In the genomic region with DNA sequence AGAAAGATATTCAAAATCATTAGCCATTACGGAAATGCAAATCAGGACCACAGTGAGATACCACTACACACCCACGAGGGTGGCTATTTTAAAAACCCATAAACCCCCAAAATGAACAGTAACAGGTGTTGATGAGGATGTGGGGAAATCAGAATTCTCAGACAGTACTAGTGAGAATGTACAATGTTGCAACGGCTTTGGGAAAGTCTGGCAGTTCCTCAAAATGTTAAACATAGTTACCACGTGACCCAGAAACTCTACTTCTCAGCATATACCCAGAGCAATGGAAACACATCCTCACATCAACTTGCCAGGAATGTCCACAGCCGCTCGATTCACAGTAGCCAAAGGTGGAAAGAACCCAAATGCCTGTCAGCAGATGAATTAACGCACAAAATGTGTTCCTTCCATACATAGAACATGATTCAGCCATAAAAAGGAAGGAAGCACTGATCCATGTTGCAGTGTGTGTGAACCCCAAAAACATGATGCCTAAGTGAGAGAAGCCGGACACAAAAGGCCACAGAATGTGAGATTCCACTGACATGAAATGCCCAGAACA, we compare ENCODE assay signal across 9 cellular contexts. TPM values are rescaled to one million over a fixed set of nuclear protein-coding genes. Genes with fewer than 3 reads are reported as not detected.
A peak's percentile ranks its signal among the peaks of the same experiment; 100 is the strongest.
DNase-seq lines count a peak whose midpoint lies in the region; ATAC-seq and TF ChIP-seq lines count a peak whose summit lies in the region.
"Had no signal": no experiment of that assay in that cellular context is flagged by ENCODE, and none has a peak within 500 bp of the region (broad histone marks: within the 10 kb centered on the region; RNA-seq: fewer than 3 reads in every experiment).

No MANE protein-coding gene starts in this region.

- ATAC-seq in Right ventricle myocardium inferior = peak; percentile 62
- peak; percentile 69 for ATAC-seq in HG03520 (IDR thresholded peaks at IDR 0.05; ENCODE audit: unreplicated experiment)

- WGBS in thymus = 8% methylated on average over 8 of the region's 8 CpGs

- intact Hi-C loops in Right ventricle myocardium inferior (cut with DNase I) = no loop called here
- intact Hi-C loops in cardiac septum (cut with DNase I) = no loop called here

- no peaks in the 10 kb centered on the region for H3K4me1 ChIP-seq in thymus (ENCODE audit: control insufficient read depth, insufficient read depth, low read length)

- H3K36me3 ChIP-seq in thymus (ENCODE audit: control insufficient read depth, insufficient read depth) = no peaks in the 10 kb centered on the region

- no peaks in the 10 kb centered on the region for H3K27me3 ChIP-seq in thymus (ENCODE audit: control insufficient read depth, insufficient read depth)

- H3K4me1 Mint-ChIP-seq in endothelial cell (ENCODE audit: unreplicated experiment) = peaks cover 24% of the 10 kb centered on the region

- H3K4me3 ChIP-seq in thymus (ENCODE audit: low read length) = no peak overlapping the region

- peak overlapping the region; percentile 66 for H3K4me3 Mint-ChIP-seq in endothelial cell (ENCODE audit: unreplicated experiment)

- no peaks in the 10 kb centered on the region for H3K9me3 Mint-ChIP-seq in endothelial cell (ENCODE audit: unreplicated experiment)

- peaks cover 3% of the 10 kb centered on the region for H3K27me3 Mint-ChIP-seq in endothelial cell (ENCODE audit: unreplicated experiment)

- no peaks in the 10 kb centered on the region for H3K9me3 ChIP-seq in thymus (ENCODE audit: control insufficient read depth)

- peak overlapping the region; percentile 72 for H3K27ac Mint-ChIP-seq in endothelial cell (ENCODE audit: unreplicated experiment)

- H3K27ac ChIP-seq in thymus (ENCODE audit: low read depth) = peak overlapping the region; percentile 42

- no peak for TF ChIP-seq CTCF in endothelial cell (IDR thresholded peaks at IDR 0.05; ENCODE audit: unreplicated experiment)

- DNase-seq in Right ventricle myocardium inferior (ENCODE audit: missing footprints) = no peak
- DNase-seq in cardiac septum (ENCODE audit: low spot score) = no peak
- DNase-seq in endothelial cell (ENCODE audit: low spot score) = no peak
- DNase-seq in HT-29 (ENCODE audit: low spot score) = no peak
- DNase-seq in activated gamma-delta T cell (lab: John Stamatoyannopoulos, UW) = no peak
- DNase-seq in NCI-H82 treated with DMSO at 0.1 percent for 48 hours (lab: John Stamatoyannopoulos, UW; ENCODE audit: unreplicated experiment) = no peak

- H3K36me3 Mint-ChIP-seq in endothelial cell (ENCODE audit: low read depth, unreplicated experiment) = peaks cover 38% of the 10 kb centered on the region

RNA-seq across cellular contexts. Expression of a gene that starts 7.0 kb away (rescaled TPM):
- total RNA-seq in Right ventricle myocardium inferior (29.0 TPM), cardiac septum (32.8 TPM), endothelial cell (ENCODE audit: unreplicated experiment) (1,569 TPM)
- 57.1 TPM for polyA plus RNA-seq in thymus
- total RNA-seq in HT-29 (2014; rRNA removed; shearing (Covaris generic)) = not detected in 2 replicates

RNA-seq across cellular contexts. Expression of a gene that starts 23.9 kb away (rescaled TPM):
- total RNA-seq in Right ventricle myocardium inferior = not detected
- total RNA-seq in cardiac septum = 0.40 TPM
- 2.7 TPM for total RNA-seq in endothelial cell (ENCODE audit: unreplicated experiment)
- 0.55 TPM for polyA plus RNA-seq in thymus
- 0.81 and 1.6 TPM in 2 replicates for total RNA-seq in HT-29 (2014; rRNA removed; shearing (Covaris generic))
- total RNA-seq: epithelial cell of proximal tubule had no signal

RNA-seq across cellular contexts. Expression of a gene that starts 32.8 kb away (rescaled TPM):
- total RNA-seq in Right ventricle myocardium inferior (11.5 TPM), cardiac septum (9.8 TPM), endothelial cell (ENCODE audit: unreplicated experiment) (27.3 TPM)
- 17.4 TPM for polyA plus RNA-seq in thymus
- total RNA-seq in HT-29 (2014; rRNA removed; shearing (Covaris generic)) = 40.0 and 64.4 TPM in 2 replicates

RNA-seq across cellular contexts. Expression of a gene that starts 35.3 kb away (rescaled TPM):
- total RNA-seq in Right ventricle myocardium inferior (54.5 TPM), cardiac septum (29.8 TPM), endothelial cell (ENCODE audit: unreplicated experiment) (97.8 TPM)
- 221 TPM for polyA plus RNA-seq in thymus
- total RNA-seq in HT-29 (2014; rRNA removed; shearing (Covaris generic)) = 134 and 172 TPM in 2 replicates

RNA-seq across cellular contexts. Expression of a gene that starts 35.5 kb away (rescaled TPM):
- total RNA-seq in Right ventricle myocardium inferior (9.6 TPM), cardiac septum (7.3 TPM), endothelial cell (ENCODE audit: unreplicated experiment) (19.0 TPM)
- 13.5 TPM for polyA plus RNA-seq in thymus
- total RNA-seq in HT-29 (2014; rRNA removed; shearing (Covaris generic)) = 2.2 and 2.4 TPM in 2 replicates

Comparison
In these comparisons a context has a peak if more than half of its experiments do, and no peak if none do; other contexts are left out.
1. RNA of a gene that starts 7.0 kb away (total RNA-seq): 1,569 TPM in endothelial cell (single experiment); 32.8 TPM in cardiac septum (single experiment), 29.0 TPM in Right ventricle myocardium inferior (single experiment) and not detected in HT-29; every median in the first group is over 10 times any median in the second.